1 cellular context compared by ENCODE assay signal in genomic region chr5:176794509-176794908, GRCh38.
TF ChIP-seq lines count a peak whose summit lies in the region.

No MANE protein-coding gene starts in this region.

TF ChIP-seq in H1, 55 proteins besides CTCF, POLR2A, EP300 and RAD21:
- no peak for TF ChIP-seq SP1 (IDR thresholded peaks at IDR 0.05; ENCODE audit: low read depth, low read length)
- no peak for TF ChIP-seq GTF2F1 (IDR thresholded peaks at IDR 0.05; ENCODE audit: borderline replicate concordance, low read depth, low read length)
- TF ChIP-seq NRF1 (IDR thresholded peaks at IDR 0.05; ENCODE audit: low read depth, low read length) = no peak
- TF ChIP-seq ATF2 (IDR thresholded peaks at IDR 0.05; ENCODE audit: low read length) = no peak
- no peak for TF ChIP-seq FOSL1 (IDR thresholded peaks at IDR 0.05; ENCODE audit: insufficient read depth, low read depth, low read length)
